Comparison of ENCODE assay signal across 8 cellular contexts in the genomic region with DNA sequence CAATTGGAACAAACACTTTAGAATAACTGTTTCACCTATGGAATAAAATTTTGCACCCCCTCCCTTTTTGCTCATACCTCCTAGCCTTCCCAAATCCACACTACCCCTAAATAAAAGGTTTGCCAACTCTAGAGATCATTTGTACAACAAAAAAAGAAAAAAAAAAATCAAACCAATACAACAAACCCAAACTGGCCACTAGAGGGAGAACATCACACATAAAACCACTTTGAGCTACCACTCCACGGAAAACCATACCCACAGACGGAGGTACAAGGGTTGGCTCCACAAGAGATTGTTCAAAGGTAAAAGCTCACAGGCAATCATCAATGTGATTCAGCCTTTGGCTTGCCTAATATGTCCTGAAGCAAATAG. TPM values are rescaled to one million over a fixed set of nuclear protein-coding genes. Genes with fewer than 3 reads are reported as not detected.
DNase-seq lines count a peak whose midpoint lies in the region; ATAC-seq, FAIRE-seq and TF ChIP-seq lines count a peak whose summit lies in the region.

No MANE protein-coding gene starts in this region.

- peak in 9 of 10 experiments; percentile 6 to 43 (median 28) for DNase-seq in CD4-positive, alpha-beta T cell
- DNase-seq in GM19239 (ENCODE audit: insufficient read length, low spot score): peak; percentile 60
- DNase-seq in NCI-H748 (lab: John Stamatoyannopoulos, UW; ENCODE audit: unreplicated experiment): peak; percentile 35
- DNase-seq in activated CD8-positive, alpha-beta T cell treated with anti-CD3 and anti-CD28 coated beads for 36 hours: peak; percentile 60
- DNase-seq in epithelial cell of proximal tubule (ENCODE audit: low read depth): peak; percentile 13
- peak in 9 of 10 donors; percentile 16 to 71 (median 59) for DNase-seq in naive thymus-derived CD8-positive, alpha-beta T cell

- no peaks in the 10 kb centered on the region for H3K9me3 ChIP-seq in CD4-positive, alpha-beta T cell (ENCODE audit: control insufficient read depth, low read length)
- no peaks in the 10 kb centered on the region for H3K9me3 ChIP-seq in thymus (ENCODE audit: control insufficient read depth)

- H3K27ac Mint-ChIP-seq in CD4-positive, alpha-beta T cell: peak overlapping the region; percentile 10
- peak overlapping the region; percentile 40 for H3K27ac Mint-ChIP-seq in activated CD8-positive, alpha-beta T cell treated with anti-CD3 and anti-CD28 coated beads for 36 hours
- peak overlapping the region in 7 of 10 donors; percentile 7 to 82 (median 35) for H3K27ac Mint-ChIP-seq in naive thymus-derived CD8-positive, alpha-beta T cell

- no peaks in the 10 kb centered on the region for H3K36me3 Mint-ChIP-seq in CD4-positive, alpha-beta T cell (ENCODE audit: low read depth)
- peaks cover 2% of the 10 kb centered on the region for H3K36me3 Mint-ChIP-seq in activated CD8-positive, alpha-beta T cell treated with anti-CD3 and anti-CD28 coated beads for 36 hours (ENCODE audit: low read depth)
- H3K36me3 Mint-ChIP-seq in naive thymus-derived CD8-positive, alpha-beta T cell: peaks cover 0 to 6% (median 3%) of the 10 kb centered on the region in 3 donors

- POLR2A ChIA-PET in CD4-positive, alpha-beta T cell (lab: Charles Lee): interaction anchor here (0.6 to 1.6 kb wide), 8 partner anchors 117 to 1177 kb away, joined by 3 to 11 read pairs (median 3); a partner anchor contains a TSS
- POLR2A ChIA-PET in activated CD8-positive, alpha-beta T cell treated with anti-CD3 and anti-CD28 coated beads for 36 hours (lab: Charles Lee): interaction anchor here (0.6 to 2.9 kb wide), 8 partner anchors 11 to 283 kb away, joined by 3 to 9 read pairs (median 5); a partner anchor contains a TSS
- POLR2A ChIA-PET in naive thymus-derived CD8-positive, alpha-beta T cell (lab: Charles Lee): interaction anchor here (1.3 to 1.4 kb wide), 2 partner anchors 10 to 283 kb away, joined by 3 to 4 read pairs; no protein-coding TSS in a partner anchor

- H3K36me3 ChIP-seq in thymus (ENCODE audit: control insufficient read depth, insufficient read depth): no peaks in the 10 kb centered on the region

- H3K27me3 Mint-ChIP-seq in CD4-positive, alpha-beta T cell: no peaks in the 10 kb centered on the region
- H3K27me3 Mint-ChIP-seq in activated CD8-positive, alpha-beta T cell treated with anti-CD3 and anti-CD28 coated beads for 36 hours: no peaks in the 10 kb centered on the region
- H3K27me3 Mint-ChIP-seq in naive thymus-derived CD8-positive, alpha-beta T cell: no peaks in the 10 kb centered on the region

- peak; percentile 45 for FAIRE-seq in GM19239 (lab: Jason Lieb, UNC)

- peak overlapping the region; percentile 64 for H3K4me3 Mint-ChIP-seq in CD4-positive, alpha-beta T cell
- H3K4me3 Mint-ChIP-seq in activated CD8-positive, alpha-beta T cell treated with anti-CD3 and anti-CD28 coated beads for 36 hours: peak overlapping the region; percentile 67
- peak overlapping the region; percentile 34 to 84 (median 62) for H3K4me3 Mint-ChIP-seq in naive thymus-derived CD8-positive, alpha-beta T cell

- peak; percentile 94 for ATAC-seq in CD4-positive, alpha-beta T cell (ENCODE audit: poor library complexity)
- ATAC-seq in HG03378 (IDR thresholded peaks at IDR 0.05; ENCODE audit: unreplicated experiment): peak; percentile 87
- peak; percentile 71 for ATAC-seq in activated CD8-positive, alpha-beta T cell treated with anti-CD3 and anti-CD28 coated beads for 36 hours
- ATAC-seq in naive thymus-derived CD8-positive, alpha-beta T cell: peak; percentile 88 to 95

- TF ChIP-seq CTCF in CD4-positive, alpha-beta T cell (IDR thresholded peaks at IDR 0.05): peak; percentile 87
- peak; percentile 93 for TF ChIP-seq CTCF in activated CD8-positive, alpha-beta T cell treated with anti-CD3 and anti-CD28 coated beads for 36 hours (IDR thresholded peaks at IDR 0.05)
- TF ChIP-seq CTCF in epithelial cell of proximal tubule (conservative IDR thresholded peaks at IDR 0.05; ENCODE audit: low read depth, low read length): peak; percentile 79

- H3K4me3 ChIP-seq in epithelial cell of proximal tubule (ENCODE audit: low read depth, low read length) (no peak overlapping the region), thymus (ENCODE audit: low read length) (peak overlapping the region; percentile 39)

- H3K9me3 Mint-ChIP-seq in CD4-positive, alpha-beta T cell: no peaks in the 10 kb centered on the region
- H3K9me3 Mint-ChIP-seq in activated CD8-positive, alpha-beta T cell treated with anti-CD3 and anti-CD28 coated beads for 36 hours: no peaks in the 10 kb centered on the region
- no peaks in the 10 kb centered on the region for H3K9me3 Mint-ChIP-seq in naive thymus-derived CD8-positive, alpha-beta T cell

- peaks cover 2% of the 10 kb centered on the region for H3K4me1 ChIP-seq in thymus (ENCODE audit: control insufficient read depth, insufficient read depth, low read length)

- H3K27ac ChIP-seq in CD4-positive, alpha-beta T cell (ENCODE audit: low read depth, low read length): no peak overlapping the region
- H3K27ac ChIP-seq in thymus (ENCODE audit: low read depth): no peak overlapping the region

- peaks cover 19% of the 10 kb centered on the region for H3K4me1 Mint-ChIP-seq in CD4-positive, alpha-beta T cell (ENCODE audit: low read depth)
- peaks cover 19% of the 10 kb centered on the region for H3K4me1 Mint-ChIP-seq in activated CD8-positive, alpha-beta T cell treated with anti-CD3 and anti-CD28 coated beads for 36 hours (ENCODE audit: low read depth)
- H3K4me1 Mint-ChIP-seq in naive thymus-derived CD8-positive, alpha-beta T cell: peaks cover 9 to 29% (median 19%) of the 10 kb centered on the region in 4 donors

- CTCF ChIA-PET in CD4-positive, alpha-beta T cell (lab: Charles Lee): interaction anchor here (0.6 to 1.9 kb wide), 24 partner anchors 9 to 844 kb away, joined by 3 to 19 read pairs (median 4); a partner anchor contains a TSS
- CTCF ChIA-PET in activated CD8-positive, alpha-beta T cell treated with anti-CD3 and anti-CD28 coated beads for 36 hours (lab: Charles Lee): interaction anchor here (0.6 to 3.6 kb wide), 69 partner anchors 9 to 788 kb away, joined by 3 to 68 read pairs (median 4); a partner anchor contains a TSS

- 0% methylated on average over 2 of the region's 2 CpGs for WGBS in thymus

- H3K27me3 ChIP-seq in CD4-positive, alpha-beta T cell (ENCODE audit: control insufficient read depth, insufficient read depth, low read length): no peaks in the 10 kb centered on the region
- H3K27me3 ChIP-seq in thymus (ENCODE audit: control insufficient read depth, insufficient read depth): no peaks in the 10 kb centered on the region

- intact Hi-C loops in CD4-positive, alpha-beta T cell (cut with DNase I, micrococcal nuclease): loop anchor here (1.0 to 10.0 kb wide), 4 partner anchors 144 to 706 kb away; a partner anchor contains a TSS
- intact Hi-C loops in activated CD8-positive, alpha-beta T cell treated with anti-CD3 and anti-CD28 coated beads for 36 hours (cut with micrococcal nuclease): loop anchor here (1.0 to 5.0 kb wide), 4 partner anchors 37 to 283 kb away; a partner anchor contains a TSS

RNA-seq across cellular contexts. Expression of a gene that starts 47.6 kb away (rescaled TPM):
- total RNA-seq in CD4-positive, alpha-beta T cell: 1 to 10 TPM; 9.1 to 9.2 TPM
- 10 to 100 TPM; 13.6 to 14.6 TPM for total RNA-seq in activated CD8-positive, alpha-beta T cell treated with anti-CD3 and anti-CD28 coated beads for 36 hours
- 18.4 and 19.5 TPM in 2 replicates for total RNA-seq in epithelial cell of proximal tubule
- 10 to 100 TPM; 13.0 to 15.1 TPM for total RNA-seq in naive thymus-derived CD8-positive, alpha-beta T cell
- polyA plus RNA-seq in naive thymus-derived CD8-positive, alpha-beta T cell: 10 to 100 TPM in 2 of 3 donors, 1 to 10 TPM in 1; 8.0 to 18.3 (median 15.5) TPM
- polyA plus RNA-seq in thymus: 28.7 TPM
